In the genomic region with DNA sequence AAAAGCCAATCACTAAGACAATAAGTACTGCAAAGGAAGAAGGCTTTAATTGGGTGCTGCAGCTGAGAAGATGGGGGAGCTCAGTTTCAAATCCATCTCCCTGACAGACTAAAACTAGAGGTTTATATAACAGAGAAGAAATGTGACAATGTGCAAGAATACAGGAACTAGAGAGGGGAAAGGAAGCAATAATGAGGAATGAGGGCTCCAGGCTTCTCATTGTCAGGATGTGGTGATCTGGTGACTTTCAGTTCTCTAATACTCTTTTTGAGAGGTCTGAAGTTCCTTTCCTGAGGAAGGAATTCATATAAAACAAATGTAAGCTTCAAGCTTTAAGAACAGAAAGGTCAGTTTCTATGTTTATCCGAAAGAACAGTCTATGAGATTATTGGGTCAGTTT, we compare ENCODE assay signal across 25 cellular contexts. TPM values are rescaled to one million over a fixed set of nuclear protein-coding genes. Genes with fewer than 3 reads are reported as not detected.
DNase-seq lines count a peak whose midpoint lies in the region; ATAC-seq, FAIRE-seq and TF ChIP-seq lines count a peak whose summit lies in the region.
"Had no signal": no experiment of that assay in that cellular context is flagged by ENCODE, and none has a peak within 500 bp of the region (broad histone marks: within the 10 kb centered on the region; RNA-seq: fewer than 3 reads in every experiment).

No MANE protein-coding gene starts in this region.

- peak overlapping the region; percentile 25 for H2AFZ ChIP-seq in ACC112 (ENCODE audit: low read length, unreplicated experiment)
- H2AFZ ChIP-seq: PC-9 had no signal

- no peaks in the 10 kb centered on the region for H3K79me2 ChIP-seq in ACC112 (ENCODE audit: control insufficient read depth, insufficient read depth, low read length, unreplicated experiment)

- intact Hi-C loops in dendritic cell treated with granulocyte-macrophage colony-stimulating factor and Interleukin-4, amounts not matched to agents 40 ng/mL and 50 ng/mL, for 4 days (cut with micrococcal nuclease) = no loop called here
- intact Hi-C loops in pancreas (cut with DNase I) = no loop called here

- peaks cover 10% of the 10 kb centered on the region; the same call in 1 of the 2 replicates for H3K27me3 ChIP-seq in ACC112 (ENCODE audit: insufficient read depth, low read length)
- H3K27me3 ChIP-seq in pancreas = no peaks in the 10 kb centered on the region

- H3K4me1 ChIP-seq in ACC112 (ENCODE audit: control insufficient read depth, insufficient read depth, low read length, unreplicated experiment) (no peaks in the 10 kb centered on the region), pancreas (no peaks in the 10 kb centered on the region)

- no peaks in the 10 kb centered on the region for H3K9me3 ChIP-seq in pancreas
- H3K9me3 ChIP-seq: SK-N-SH had no signal

- peak overlapping the region; percentile 30 for H3K27ac Mint-ChIP-seq in dendritic cell treated with granulocyte-macrophage colony-stimulating factor and Interleukin-4, amounts not matched to agents 40 ng/mL and 50 ng/mL, for 4 days
- H3K27ac Mint-ChIP-seq: CD8-positive, alpha-beta memory T cell had no signal

- peaks cover 5% of the 10 kb centered on the region for H3K4me1 Mint-ChIP-seq in dendritic cell treated with granulocyte-macrophage colony-stimulating factor and Interleukin-4, amounts not matched to agents 40 ng/mL and 50 ng/mL, for 4 days (ENCODE audit: low read depth)
- H3K4me1 Mint-ChIP-seq: CD8-positive, alpha-beta memory T cell had no signal

- peaks cover 19% of the 10 kb centered on the region for H3K9me3 Mint-ChIP-seq in dendritic cell treated with granulocyte-macrophage colony-stimulating factor and Interleukin-4, amounts not matched to agents 40 ng/mL and 50 ng/mL, for 4 days
- H3K9me3 Mint-ChIP-seq: CD8-positive, alpha-beta memory T cell had no signal

- WGBS in pancreas, 2 donors = 88 to 93% methylated on average over 1 of the region's 1 CpG

- H3K27me3 Mint-ChIP-seq in dendritic cell treated with granulocyte-macrophage colony-stimulating factor and Interleukin-4, amounts not matched to agents 40 ng/mL and 50 ng/mL, for 4 days = peaks cover 77% of the 10 kb centered on the region

- H3K27ac ChIP-seq in ACC112 (ENCODE audit: low read depth, low read length) = no peak overlapping the region
- no peak overlapping the region for H3K27ac ChIP-seq in pancreas
- H3K27ac ChIP-seq in caudate nucleus (ENCODE audit: low read depth, low read length) = no peak overlapping the region
- H3K27ac ChIP-seq: 22Rv1, PC-9 had no signal

- ATAC-seq in pancreas = peak in 2 of 4 donors; percentile 41 to 50
- no peak for ATAC-seq in HG02973 (IDR thresholded peaks at IDR 0.05; ENCODE audit: unreplicated experiment)
- ATAC-seq: HCT116 had no signal

- H3K36me3 ChIP-seq in ACC112 (ENCODE audit: insufficient read depth, low read length) = no peaks in the 10 kb centered on the region
- H3K36me3 ChIP-seq in pancreas = no peaks in the 10 kb centered on the region

- no peak for TF ChIP-seq CTCF in pancreas (IDR thresholded peaks at IDR 0.05)

- peak; percentile 13 for FAIRE-seq in pancreas (lab: Jason Lieb, UNC)
- FAIRE-seq: GM19239, H1 had no signal

- H3K4me3 ChIP-seq in ACC112 (ENCODE audit: low read depth, low read length) (no peak overlapping the region), pancreas (no peak overlapping the region)
- H3K4me3 ChIP-seq: PC-9 had no signal

- H3K4me3 Mint-ChIP-seq in dendritic cell treated with granulocyte-macrophage colony-stimulating factor and Interleukin-4, amounts not matched to agents 40 ng/mL and 50 ng/mL, for 4 days = no peak overlapping the region
- H3K4me3 Mint-ChIP-seq: CD8-positive, alpha-beta memory T cell had no signal

- DNase-seq in MV-4-11 (lab: John Stamatoyannopoulos, UW) (peak; percentile 98), pancreas (no peak), retina (no peak), caudate nucleus (lab: John Stamatoyannopoulos, UW) (no peak)
- no peak for DNase-seq in activated effector memory CD4-positive, alpha-beta T cell treated with anti-CD3 and anti-CD28 coated beads, Interleukin-2, amount 50 U/mL, for 16 hours
- DNase-seq: AML-193; C1 segment of cervical spinal cord; CD8-positive, alpha-beta memory T cell; DMS53; NCI-H1694; NCI-H2081; NCI-H2171; NCI-H524 treated with DMSO at 0.1 percent for 48 hours; NCI-H82; PC-9; SIG-M5; SK-N-SH had no signal

- H3K36me3 Mint-ChIP-seq in dendritic cell treated with granulocyte-macrophage colony-stimulating factor and Interleukin-4, amounts not matched to agents 40 ng/mL and 50 ng/mL, for 4 days (ENCODE audit: low read depth) = peaks cover 12% of the 10 kb centered on the region
- H3K36me3 Mint-ChIP-seq: CD8-positive, alpha-beta memory T cell had no signal

RNA-seq across cellular contexts. Expression of gene SPATA31E1, which starts 42.6 kb away (rescaled TPM):
- not detected for total RNA-seq in pancreas
- polyA plus RNA-seq in pancreas = under 1 TPM in 1 of 2 donors, not detected in 1; 0.02 TPM
- total RNA-seq: CD8-positive, alpha-beta memory T cell; MCF 10A; PC-9 had no signal
- polyA plus RNA-seq: CD8-positive, alpha-beta memory T cell; SK-N-SH had no signal
